ENCODE assay signal across 32 cellular contexts in the genomic region with DNA sequence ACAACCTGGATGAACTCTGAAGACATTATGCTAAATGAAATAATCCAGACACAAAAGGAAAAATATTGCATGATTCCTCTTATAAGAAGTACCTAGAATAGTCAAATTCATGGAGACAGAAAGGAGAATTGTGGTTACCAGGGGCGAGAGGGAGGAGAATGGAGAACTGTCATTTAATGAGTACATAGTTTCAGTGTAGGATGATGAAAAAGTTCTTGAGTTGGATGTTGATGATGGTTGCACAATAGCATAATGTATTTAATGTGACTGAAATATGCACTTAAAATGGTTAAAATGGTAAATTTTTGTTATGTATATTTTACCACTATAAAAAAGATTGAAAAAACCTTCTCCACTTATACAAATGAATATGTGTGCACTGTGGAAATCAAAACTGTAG.
"Had no signal": no experiment of that assay in that cellular context is flagged by ENCODE, and none has a peak within 500 bp of the region (broad histone marks: within the 10 kb centered on the region; RNA-seq: fewer than 3 reads in every experiment).

No MANE protein-coding gene starts in this region.

- H3K36me3 Mint-ChIP-seq: activated naive CD4-positive, alpha-beta T cell treated with anti-CD3 and anti-CD28 coated beads, Interleukin-2, amount 50 U/mL, for 24 hours; activated naive CD8-positive, alpha-beta T cell treated with anti-CD3 and anti-CD28 coated beads, Interleukin-2, amount 10 ng/mL, durations not matched to agents 7 days and 5 days had no signal

- ATAC-seq: activated CD4-positive, CD25-positive, alpha-beta regulatory T cell treated with anti-CD3 and anti-CD28 coated beads, Interleukin-2, amount 50 U/mL, for 24 hours; activated CD8-positive, alpha-beta T cell treated with anti-CD3 and anti-CD28 coated beads for 36 hours; activated T-cell treated with anti-CD3 and anti-CD28 coated beads, Interleukin-2, amount 50 U/mL, for 4 hours; effector memory CD8-positive, alpha-beta T cell; T-helper 17 cell had no signal

- H3K4me1 ChIP-seq: foreskin keratinocyte had no signal

- H3K9me3 ChIP-seq: esophagus muscularis mucosa, gastrocnemius medialis had no signal

- H3K36me3 ChIP-seq: brain microvascular endothelial cell, esophagus muscularis mucosa, gastrocnemius medialis, WERI-Rb-1 had no signal

- H3K27ac ChIP-seq: brain microvascular endothelial cell, esophagus muscularis mucosa, foreskin keratinocyte, WERI-Rb-1 had no signal

- H3K27me3 ChIP-seq: brain microvascular endothelial cell, esophagus muscularis mucosa, foreskin keratinocyte, gastrocnemius medialis had no signal

- DNase-seq: activated B cell treated with CpG ODN at 0.5 μM for 24 hours; activated CD4-positive, alpha-beta T cell treated with anti-CD3 and anti-CD28 coated beads for 48 hours; activated CD4-positive, alpha-beta T cell treated with anti-CD3 and anti-CD28 coated beads, Interleukin-2, amount 50 U/mL, for 1 hour; activated CD4-positive, alpha-beta T cell treated with anti-CD3 and anti-CD28 coated beads, Interleukin-2, amount 50 U/mL, for 48 hours; activated CD8-positive, alpha-beta memory T cell treated with anti-CD3 and anti-CD28 coated beads for 24 hours; activated CD8-positive, alpha-beta T cell treated with anti-CD3 and anti-CD28 coated beads for 36 hours; activated effector memory CD4-positive, alpha-beta T cell treated with anti-CD3 and anti-CD28 coated beads, Interleukin-2, amount 50 U/mL, for 16 hours; activated naive CD4-positive, alpha-beta T cell treated with anti-CD3 and anti-CD28 coated beads for 36 hours; activated naive CD8-positive, alpha-beta T cell treated with anti-CD3 and anti-CD28 coated beads, Interleukin-2, amount 10 ng/mL, durations not matched to agents 7 days and 5 days; activated T-cell treated with anti-CD3 and anti-CD28 coated beads, Interleukin-2, amount 50 U/mL, for 4 hours; amniotic stem cell; anterior cingulate cortex; brain microvascular endothelial cell; caudate nucleus; cortex of kidney; dermis blood vessel endothelial cell; effector CD4-positive, alpha-beta T cell; effector memory CD8-positive, alpha-beta T cell; erythroblast; foreskin keratinocyte; glutamatergic neuron; T-helper 1 cell; T-helper 17 cell; T1000; WERI-Rb-1 had no signal

- H3K27ac Mint-ChIP-seq: activated B cell treated with CpG ODN at 0.5 μM for 24 hours; activated CD8-positive, alpha-beta T cell treated with anti-CD3 and anti-CD28 coated beads for 36 hours; activated naive CD4-positive, alpha-beta T cell treated with anti-CD3 and anti-CD28 coated beads for 36 hours; activated naive CD4-positive, alpha-beta T cell treated with anti-CD3 and anti-CD28 coated beads, Interleukin-2, amount 50 U/mL, for 24 hours; activated naive CD8-positive, alpha-beta T cell treated with anti-CD3 and anti-CD28 coated beads, Interleukin-2, amount 10 ng/mL, durations not matched to agents 7 days and 5 days; activated T-helper 1 cell treated with anti-CD3 and anti-CD28 coated beads, Interleukin-12 subunit alpha, Interleukin-12 subunit beta, Interleukin-2, Interleukin-4 antibody, amounts not matched to agents 30 ng/mL and 10 ng/mL and 1 ng/mL, durations not matched to agents 14 hours and 24 hours and 36 hours; activated T-helper 2 cell treated with anti-CD3 and anti-CD28 coated beads, Interferon-gamma antibody, Interleukin-2, Interleukin-4, amounts not matched to agents 10 μg/mL and 5 μg/mL and 100 μg/mL, durations not matched to agents 14 hours and 24 hours and 36 hours; effector memory CD8-positive, alpha-beta T cell; T-helper 17 cell; T-helper 2 cell treated with Interferon-gamma antibody and Interleukin-4, amounts not matched to agents 5 μg/mL and 100 μg/mL, for 36 hours had no signal

- H3K9me3 Mint-ChIP-seq: activated naive CD4-positive, alpha-beta T cell treated with anti-CD3 and anti-CD28 coated beads for 36 hours; activated naive CD4-positive, alpha-beta T cell treated with anti-CD3 and anti-CD28 coated beads, Interleukin-2, amount 50 U/mL, for 24 hours; activated naive CD8-positive, alpha-beta T cell treated with anti-CD3 and anti-CD28 coated beads, Interleukin-2, amount 10 ng/mL, durations not matched to agents 7 days and 5 days; activated T-helper 1 cell treated with anti-CD3 and anti-CD28 coated beads, Interleukin-12 subunit alpha, Interleukin-12 subunit beta, Interleukin-2, Interleukin-4 antibody, amounts not matched to agents 30 ng/mL and 10 ng/mL and 1 ng/mL, durations not matched to agents 14 hours and 24 hours and 36 hours; activated T-helper 2 cell treated with anti-CD3 and anti-CD28 coated beads, Interferon-gamma antibody, Interleukin-2, Interleukin-4, amounts not matched to agents 10 μg/mL and 5 μg/mL and 100 μg/mL, durations not matched to agents 14 hours and 24 hours and 36 hours; effector memory CD8-positive, alpha-beta T cell; T-helper 2 cell treated with Interferon-gamma antibody and Interleukin-4, amounts not matched to agents 5 μg/mL and 100 μg/mL, for 36 hours had no signal

- H3K4me3 ChIP-seq: esophagus muscularis mucosa, gastrocnemius medialis had no signal
